ENCODE assay signal across 8 cellular contexts in genomic region chr19:1873524-1874473, GRCh38. TPM values are rescaled to one million over a fixed set of nuclear protein-coding genes. Genes with fewer than 3 reads are reported as not detected.
DNase-seq lines count a peak whose midpoint lies in the region; ATAC-seq, FAIRE-seq and TF ChIP-seq lines count a peak whose summit lies in the region.

No MANE protein-coding gene starts in this region.

- intact Hi-C loops in left lung (cut with DNase I): no loop called here

- no peaks in the 10 kb centered on the region for H3K27me3 ChIP-seq in left lung
- no peaks in the 10 kb centered on the region for H3K27me3 ChIP-seq in tibial nerve

- peak; percentile 3 for ATAC-seq in left lung
- ATAC-seq in GM21717 (IDR thresholded peaks at IDR 0.05; ENCODE audit: unreplicated experiment): no peak

- WGBS in tibial nerve, 2 donors: 62% methylated on average over 29 of the region's 29 CpGs

- no peak for TF ChIP-seq EP300 in tibial nerve (IDR thresholded peaks at IDR 0.05)

- H3K27ac ChIP-seq in angular gyrus (ENCODE audit: low read depth, low read length): peak overlapping the region; percentile 91
- H3K27ac ChIP-seq in left lung: peak overlapping the region; percentile 94 to 97
- peak overlapping the region; percentile 62 to 97 (median 86) for H3K27ac ChIP-seq in tibial nerve

- H3K9me3 ChIP-seq in left lung: no peaks in the 10 kb centered on the region
- no peaks in the 10 kb centered on the region for H3K9me3 ChIP-seq in tibial nerve

- TF ChIP-seq POLR2A in tibial nerve (IDR thresholded peaks at IDR 0.05) (no peak), GM12891 (IDR thresholded peaks at IDR 0.05; ENCODE audit: low read depth, low read length) (no peak)

- H3K4me3 ChIP-seq in left lung (peak overlapping the region in 1 of 2 donors; percentile 99), tibial nerve (peak overlapping the region in 1 of 4 donors; percentile 14)

- H3K4me1 ChIP-seq in left lung (peaks cover 26 to 49% of the 10 kb centered on the region in 2 donors), tibial nerve (peaks cover 5 to 62% (median 25%) of the 10 kb centered on the region in 4 donors)

- no peak for FAIRE-seq in GM12891 (lab: Jason Lieb, UNC)

- TF ChIP-seq CTCF in left lung (IDR thresholded peaks at IDR 0.05) (no peak), tibial nerve (IDR thresholded peaks at IDR 0.05) (no peak)

- peaks cover 0 to 45% of the 10 kb centered on the region in 2 donors for H3K36me3 ChIP-seq in left lung
- H3K36me3 ChIP-seq in tibial nerve: peaks cover 0 to 34% (median 0%) of the 10 kb centered on the region in 3 donors

- peak; percentile 59 for DNase-seq in activated CD8-positive, alpha-beta memory T cell treated with anti-CD3 and anti-CD28 coated beads for 24 hours
- DNase-seq in activated CD8-positive, alpha-beta memory T cell treated with anti-CD3 and anti-CD28 coated beads, Interleukin-2, amount 50 U/mL, for 48 hours: no peak
- DNase-seq in left lung: peak in 1 of 2 donors; percentile 43
- DNase-seq in tibial nerve (ENCODE audit: low spot score in 2 of 2): no peak
- DNase-seq in GM12891 (ENCODE audit: insufficient read length, low spot score): no peak
- DNase-seq in mucosa of gallbladder (ENCODE audit: low spot score): no peak

TF ChIP-seq in GM12891, 5 proteins besides CTCF, POLR2A, EP300 and RAD21:
- TF ChIP-seq PAX5 (IDR thresholded peaks at IDR 0.05; ENCODE audit: insufficient read depth, low read length, severe bottlenecking) (no peak), POLR2AphosphoS5 (IDR thresholded peaks at IDR 0.05; ENCODE audit: low read depth, low read length) (no peak)
TF ChIP-seq in GM12891: peak in this region for 0.

RNA-seq across cellular contexts. Expression of gene KLF16, which starts 10.4 kb away (rescaled TPM):
- total RNA-seq in left lung (10 to 100 TPM; 18.5 to 28.8 TPM), tibial nerve (1 to 10 TPM; 4.6 to 8.4 (median 7.0) TPM), mucosa of gallbladder (23.2 TPM)
- polyA plus RNA-seq in GM12891 (2012; ENCODE audit: low read depth, missing spikeins): 9.1 TPM

RNA-seq across cellular contexts. Expression of gene ABHD17A, which starts 11.5 kb away (rescaled TPM):
- total RNA-seq in left lung (10 to 100 TPM; 70.2 to 72.7 TPM), tibial nerve (100 to 1,000 TPM; 127 to 165 (median 132) TPM), mucosa of gallbladder (85.2 TPM)
- polyA plus RNA-seq in GM12891 (2012; ENCODE audit: low read depth, missing spikeins): 35.6 TPM

RNA-seq across cellular contexts. Expression of gene REXO1, which starts 25.5 kb away (rescaled TPM):
- total RNA-seq in left lung (10 to 100 TPM; 20.3 to 30.8 TPM), tibial nerve (10 to 100 TPM; 17.9 to 87.3 (median 31.1) TPM), mucosa of gallbladder (39.2 TPM)
- 19.7 TPM for polyA plus RNA-seq in GM12891 (2012; ENCODE audit: low read depth, missing spikeins)

RNA-seq across cellular contexts. Expression of gene ADAT3, which starts 31.4 kb away (rescaled TPM):
- total RNA-seq in left lung (1 to 10 TPM; 7.2 to 9.4 TPM), tibial nerve (1 to 10 TPM; 2.4 to 8.7 (median 4.8) TPM), mucosa of gallbladder (10.6 TPM)
- 3.9 TPM for polyA plus RNA-seq in GM12891 (2012; ENCODE audit: low read depth, missing spikeins)

RNA-seq across cellular contexts. Expression of gene SCAMP4, which starts 31.4 kb away (rescaled TPM):
- 10 to 100 TPM; 75.4 to 86.6 TPM for total RNA-seq in left lung
- 10 to 100 TPM; 34.7 to 65.7 (median 56.2) TPM for total RNA-seq in tibial nerve
- 22.1 TPM for polyA plus RNA-seq in GM12891 (2012; ENCODE audit: low read depth, missing spikeins)
- total RNA-seq in mucosa of gallbladder: 89.3 TPM
